ENCODE assay signal across 1 cellular context in genomic region chr1:237031480-237031879, GRCh38.
TF ChIP-seq lines count a peak whose summit lies in the region.

No MANE protein-coding gene starts in this region.

TF ChIP-seq in H1, 55 proteins besides CTCF, POLR2A, EP300 and RAD21 (continued from another document):
- no peak for TF ChIP-seq KDM4A (IDR thresholded peaks at IDR 0.05; ENCODE audit: low read depth, low read length, severe bottlenecking)
- no peak for TF ChIP-seq BRCA1 (IDR thresholded peaks at IDR 0.05; ENCODE audit: low read depth, low read length)
- TF ChIP-seq TAF1 (IDR thresholded peaks at IDR 0.05; ENCODE audit: low read depth, low read length) = no peak
- no peak for TF ChIP-seq HDAC6 (IDR thresholded peaks at IDR 0.05; ENCODE audit: low read depth, low read length)
- TF ChIP-seq ZNF274 (IDR thresholded peaks at IDR 0.05; ENCODE audit: borderline replicate concordance, extremely low read depth, low read length) = no peak
- TF ChIP-seq CHD2 (IDR thresholded peaks at IDR 0.05; ENCODE audit: low read length) = no peak
- no peak for TF ChIP-seq SP2 (IDR thresholded peaks at IDR 0.05; ENCODE audit: low read length)
